Comparison of ENCODE assay signal across 30 cellular contexts in the genomic region with DNA sequence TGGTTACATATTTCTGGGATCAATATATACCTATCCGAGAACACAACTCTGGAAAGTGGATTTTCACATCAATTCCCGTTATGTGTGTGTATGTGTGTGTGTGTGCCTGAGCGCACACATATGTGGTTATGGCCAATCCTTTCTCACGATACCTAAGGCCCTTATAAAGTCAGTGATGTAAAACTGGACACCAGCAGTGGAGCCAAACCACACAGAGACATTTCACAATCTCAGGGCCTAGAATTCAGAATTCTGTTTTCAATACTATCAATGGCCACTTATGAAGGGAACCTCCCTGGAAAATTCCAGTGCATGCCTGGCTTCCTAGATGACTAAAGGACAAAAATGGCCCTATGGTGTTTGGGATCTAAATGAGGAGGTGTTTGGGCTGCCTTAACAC.
DNase-seq lines count a peak whose midpoint lies in the region; ATAC-seq, FAIRE-seq and TF ChIP-seq lines count a peak whose summit lies in the region.
"Had no signal": no experiment of that assay in that cellular context is flagged by ENCODE, and none has a peak within 500 bp of the region (broad histone marks: within the 10 kb centered on the region; RNA-seq: fewer than 3 reads in every experiment).

No MANE protein-coding gene starts in this region.

- H2AK5ac ChIP-seq in H1 (ENCODE audit: low read depth, low read length): no peak overlapping the region

- peaks cover 0 to 7% (median 5%) of the 10 kb centered on the region in 4 experiments; a peak in 3 of 7 replicates for H3K4me1 ChIP-seq in H1 (replicated peaks in 1 of 4; ENCODE audit: control insufficient read depth in 3 of 4, insufficient read depth in 4 of 4, low read length in 3 of 4)
- H3K4me1 ChIP-seq: colonic mucosa, left lung, pancreas had no signal

- H3K79me2 ChIP-seq in H1 (ENCODE audit: control insufficient read depth in 1 of 2, insufficient read depth in 2 of 2, low read length in 2 of 2): no peaks in the 10 kb centered on the region

- peak overlapping the region in 1 of 2 experiments; percentile 4; a peak in 1 of 4 replicates for H3K4me2 ChIP-seq in H1 (ENCODE audit: insufficient read depth in 1 of 2, low read depth in 2 of 2, low read length in 2 of 2)
- H3K4me2 ChIP-seq: KMS-11 had no signal

- H2AFZ ChIP-seq in H1 (ENCODE audit: low read length): no peak overlapping the region

- H3K4me3 ChIP-seq in HFF-Myc (replicated peaks; ENCODE audit: low read depth, low read length) (no peak overlapping the region), H1 (ENCODE audit: extremely low read depth in 1 of 4, insufficient read depth in 2 of 4, low read depth in 3 of 4, low read length in 4 of 4) (no peak overlapping the region)
- H3K4me3 ChIP-seq: colonic mucosa, esophagus muscularis mucosa, heart left ventricle, left lung, pancreas, tibial nerve had no signal

- H3K79me1 ChIP-seq in H1 (ENCODE audit: low read depth, low read length): no peaks in the 10 kb centered on the region

- TF ChIP-seq CTCF in HFF-Myc (IDR thresholded peaks at IDR 0.05; ENCODE audit: low read depth, low read length, missing control alignments) (no peak), H1 (IDR thresholded peaks at IDR 0.05; ENCODE audit: control extremely low read depth in 1 of 3, insufficient read depth in 1 of 3, low read depth in 1 of 3, low read length in 3 of 3) (no peak)

- H3K23ac ChIP-seq in H1 (ENCODE audit: insufficient read length): no peak overlapping the region

- POLR2A ChIA-PET in H1 (lab: Charles Lee; ENCODE audit: partially characterized antibody): no interaction called here

- WGBS in H1 (ENCODE audit: extremely low coverage in 1 of 2, insufficient coverage in 1 of 2, insufficient read length in 1 of 2, insufficient replicate concordance in 2 of 2, low coverage in 1 of 2, low lambda C conversion rate in 2 of 2, missing lambda C conversion rate in 1 of 2), 2 experiments: 84% methylated on average over 4 of the region's 4 CpGs; no CpG with 5 or more reads in 1 of the 2 experiments

- no peak overlapping the region for H2BK120ac ChIP-seq in H1 (replicated peaks; ENCODE audit: low read depth, low read length)

- H4K91ac ChIP-seq in H1 (replicated peaks; ENCODE audit: insufficient read length, low read length): no peak overlapping the region

- H3K18ac ChIP-seq in H1 (ENCODE audit: extremely low read depth, low read length): no peak overlapping the region

- H4K20me1 ChIP-seq in H1 (replicated peaks in 1 of 2; ENCODE audit: control insufficient read depth in 1 of 2, insufficient read depth in 2 of 2, low read length in 2 of 2): no peaks in the 10 kb centered on the region

- no peak overlapping the region; the same call in 1 of the 2 replicates for H2BK5ac ChIP-seq in H1 (ENCODE audit: low read depth, low read length)

- peak overlapping the region; percentile 70; the same call in 1 of the 2 replicates for H2BK12ac ChIP-seq in H1 (ENCODE audit: low read depth, low read length)

- H3K4ac ChIP-seq in H1 (replicated peaks; ENCODE audit: insufficient read length, low read depth, low read length): peak overlapping the region; percentile 47

- TF ChIP-seq RAD21 in H1 (IDR thresholded peaks at IDR 0.05 in 1 of 2, conservative IDR thresholded peaks at IDR 0.05 in 1 of 2; ENCODE audit: low read depth in 2 of 2, low read length in 2 of 2): no peak

- H4K5ac ChIP-seq in H1 (ENCODE audit: insufficient read length, low read depth, low read length): no peak overlapping the region

- no peak overlapping the region for H3K56ac ChIP-seq in H1 (replicated peaks; ENCODE audit: insufficient read length, low read depth, low read length)

- FAIRE-seq in H1 (lab: Jason Lieb, UNC): no peak
- FAIRE-seq: pancreas had no signal

- CTCF ChIA-PET in H1 (lab: Charles Lee; ENCODE audit: partially characterized antibody): interaction anchor here (1.1 kb wide), 1 partner anchor 9 kb away, joined by 4 read pairs; no protein-coding TSS in a partner anchor

- peak; percentile 3 for DNase-seq in HFF-Myc (ENCODE audit: extremely low read depth, low read depth)
- no peak for DNase-seq in H1 (ENCODE audit: low read depth in 1 of 2, low spot score in 2 of 2)
- no peak for DNase-seq in left lobe of liver (ENCODE audit: low spot score)
- no peak for DNase-seq in A172 (ENCODE audit: low spot score)
- DNase-seq in hippocampal formation (lab: John Stamatoyannopoulos, UW): no peak
- no peak for DNase-seq in activated CD4-positive, alpha-beta T cell treated with anti-CD3 and anti-CD28 coated beads, Interleukin-2, amount 50 U/mL, for 48 hours
- DNase-seq in T-helper 9 cell: no peak
- DNase-seq: activated CD4-positive, alpha-beta T cell treated with anti-CD3 and anti-CD28 coated beads, Interleukin-2, amount 50 U/mL, for 1 hour; activated naive CD8-positive, alpha-beta T cell treated with anti-CD3 and anti-CD28 coated beads for 36 hours; brain microvascular endothelial cell; CD8-positive, alpha-beta memory T cell; colonic mucosa; heart left ventricle; left lung; midbrain; natural killer cell; NCI-H1694; NCI-H2171; NCI-H510A treated with DMSO at 0.1 percent for 48 hours; pancreas; PC-3; right cardiac atrium; Right ventricle myocardium superior; stimulated activated CD4-positive, alpha-beta T cell treated with anti-CD3 and anti-CD28 coated beads, Interleukin-15, amount 100 ng/mL, for 24 hours; stimulated activated naive CD8-positive, alpha-beta T cell treated with anti-CD3 and anti-CD28 coated beads, Interleukin-15, amount 100 ng/mL, for 72 hours; T1000 had no signal

- 0 out of 2 replicates have a peak overlapping the region, but pooled peaks have one; percentile 87 for H2BK20ac ChIP-seq in H1 (ENCODE audit: low read length)

- no peaks in the 10 kb centered on the region for H3K27me3 ChIP-seq in H1 (replicated peaks in 1 of 4; ENCODE audit: control insufficient read depth in 3 of 4, extremely low read depth in 1 of 4, insufficient read depth in 3 of 4, low read length in 3 of 4)
- H3K27me3 ChIP-seq: colonic mucosa, pancreas, tibial nerve had no signal

- H3K36me3 ChIP-seq in H1 (ENCODE audit: control insufficient read depth in 2 of 4, insufficient read depth in 4 of 4, low read length in 3 of 4): no peaks in the 10 kb centered on the region
- H3K36me3 ChIP-seq: brain microvascular endothelial cell, colonic mucosa, esophagus muscularis mucosa, heart left ventricle, left lung, pancreas, tibial nerve had no signal

- peak; percentile 18 for ATAC-seq in left lobe of liver
- ATAC-seq: activated T-helper 17 cell treated with anti-CD3 and anti-CD28 coated beads, Interleukin-2, amount 50 U/mL, for 72 hours; heart left ventricle; left lung; natural killer cell; pancreas; PC-3; right cardiac atrium; stimulated activated naive CD8-positive, alpha-beta T cell treated with anti-CD3 and anti-CD28 coated beads, Interleukin-15, amount 100 ng/mL, for 72 hours had no signal

- no peak overlapping the region for H3K27ac ChIP-seq in H1 (ENCODE audit: low read depth, low read length)
- H3K27ac ChIP-seq: brain microvascular endothelial cell, colonic mucosa, esophagus muscularis mucosa, heart left ventricle, KMS-11, left lung, pancreas, tibial nerve had no signal

- H2BK15ac ChIP-seq in H1 (ENCODE audit: low read length): 0 out of 2 replicates have a peak overlapping the region, but pooled peaks have one; percentile 4

- no peak for TF ChIP-seq EP300 in H1 (IDR thresholded peaks at IDR 0.05; ENCODE audit: borderline replicate concordance in 1 of 2, low read depth in 2 of 2, low read length in 2 of 2)

- no peak overlapping the region for H3K9ac ChIP-seq in H1 (replicated peaks in 1 of 4; ENCODE audit: extremely low read depth in 1 of 4, low read depth in 3 of 4, low read length in 3 of 4)
- H3K9ac ChIP-seq: KMS-11 had no signal

- H3K14ac ChIP-seq in H1 (ENCODE audit: insufficient read length): no peak overlapping the region

- TF ChIP-seq POLR2A in H1 (IDR thresholded peaks at IDR 0.05; ENCODE audit: control extremely low read depth in 1 of 2, low read depth in 2 of 2, low read length in 2 of 2): no peak

- no peaks in the 10 kb centered on the region for H3K9me3 ChIP-seq in H1 (ENCODE audit: insufficient read depth in 2 of 2, low read depth in 1 of 2, low read length in 1 of 2)
- H3K9me3 ChIP-seq: colonic mucosa, esophagus muscularis mucosa, heart left ventricle, left lung, pancreas, tibial nerve had no signal

- no peak overlapping the region for H4K8ac ChIP-seq in H1 (ENCODE audit: extremely low read depth, insufficient read depth, low read length)

- no peaks in the 10 kb centered on the region for H3K23me2 ChIP-seq in H1 (ENCODE audit: low read depth, low read length)

TF ChIP-seq in H1, 55 proteins besides CTCF, POLR2A, EP300 and RAD21:
- TF ChIP-seq SIRT6 (IDR thresholded peaks at IDR 0.05; ENCODE audit: low read length) (no peak), PHF8 (conservative IDR thresholded peaks at IDR 0.05; ENCODE audit: low read depth, low read length) (no peak), POLR2AphosphoS5 (IDR thresholded peaks at IDR 0.05; ENCODE audit: low read depth, low read length) (no peak), EGR1 (IDR thresholded peaks at IDR 0.05; ENCODE audit: borderline replicate concordance, low read depth, low read length) (no peak), SIX5 (IDR thresholded peaks at IDR 0.05; ENCODE audit: low read depth, low read length) (no peak), NANOG (IDR thresholded peaks at IDR 0.05; ENCODE audit: insufficient read depth, low read depth, low read length, poor library complexity, severe bottlenecking) (no peak), GABPA (IDR thresholded peaks at IDR 0.05; ENCODE audit: borderline replicate concordance, insufficient read depth, low read length) (no peak)
